1 cellular context compared by ENCODE assay signal in the genomic region with DNA sequence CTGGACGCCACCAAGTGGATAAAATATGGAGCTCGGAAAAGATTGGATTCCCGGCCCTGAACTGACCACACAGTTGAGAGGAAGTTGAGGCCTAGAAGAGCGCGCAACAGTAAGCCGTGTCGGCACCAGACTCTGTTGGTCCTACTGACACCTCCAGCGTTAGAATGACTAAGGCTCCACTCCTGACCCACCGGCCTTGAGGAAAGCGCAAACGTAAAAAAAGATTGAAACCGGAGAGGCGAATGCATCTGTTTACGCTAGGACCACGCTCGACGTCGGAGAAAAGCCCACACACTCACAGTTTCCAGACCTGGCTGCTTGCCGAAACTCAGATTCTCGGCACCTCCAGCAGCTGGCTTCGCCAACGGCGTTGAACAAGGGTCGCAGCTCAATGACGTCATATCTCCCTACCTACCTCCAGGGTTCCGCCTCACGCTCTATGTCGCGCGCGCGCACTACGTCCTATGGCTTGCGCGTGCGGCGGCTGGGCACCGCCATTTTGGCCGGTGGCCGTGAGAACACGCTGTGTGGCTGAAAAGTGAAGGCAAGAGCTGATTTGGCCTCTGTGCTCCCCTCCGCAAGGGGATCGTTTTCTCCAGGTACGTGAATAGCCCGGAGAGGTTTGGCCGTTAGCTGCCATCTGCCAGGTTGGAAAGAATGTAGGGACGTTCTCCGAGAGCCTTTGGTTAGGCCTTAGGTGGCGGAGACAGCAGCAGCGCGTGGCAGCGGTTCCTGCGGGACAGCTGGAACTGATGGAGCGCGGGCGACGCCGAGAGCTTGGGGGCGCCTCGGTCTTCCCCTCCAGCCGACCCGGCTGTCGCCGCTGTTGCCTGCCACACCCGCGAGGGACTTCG.
TF ChIP-seq lines count a peak whose summit lies in the region.

Gene ABCE1, plus strand, starts transcription at position 491 of the 854 bp plus-strand sequence. CDS start 6,102 bp downstream, outside the sequence.
Gene ANAPC10, minus strand, starts transcription at position 376 of the 854 bp plus-strand sequence. CDS start 2,097 bp downstream, outside the sequence.

TF ChIP-seq in K562, 482 proteins besides CTCF, POLR2A, EP300 and RAD21 (continued from another document):
- TF ChIP-seq RNF219 (CRISPR knock-in tag; IDR thresholded peaks at IDR 0.05) (no peak), ZNF282 (CRISPR knock-in tag; IDR thresholded peaks at IDR 0.05) (no peak), MAZ (CRISPR knock-in tag; conservative IDR thresholded peaks at IDR 0.05 in 1 of 2, IDR thresholded peaks at IDR 0.05 in 1 of 2) (peak in 1 of 2 experiments; percentile 20; a peak in 1 of 4 replicates), BHLHE40 (IDR thresholded peaks at IDR 0.05; ENCODE audit: low read length) (peak; percentile 85), PRPF4 (IDR thresholded peaks at IDR 0.05; ENCODE audit: insufficient read depth, low read depth, low read length, poor library complexity, severe bottlenecking) (no peak), NELFE (IDR thresholded peaks at IDR 0.05; ENCODE audit: insufficient read depth, insufficient read length) (no peak), IRF2 (CRISPR knock-in tag; IDR thresholded peaks at IDR 0.05) (no peak), MTA3 (IDR thresholded peaks at IDR 0.05; ENCODE audit: borderline replicate concordance) (0 out of 2 replicates have a peak, but pooled peaks have one; percentile 57), ZNF217 (CRISPR knock-in tag; IDR thresholded peaks at IDR 0.05) (no peak), ZNF263 (CRISPR knock-in tag; IDR thresholded peaks at IDR 0.05; ENCODE audit: borderline replicate concordance) (no peak), ZC3H4 (CRISPR knock-in tag; IDR thresholded peaks at IDR 0.05; ENCODE audit: borderline replicate concordance) (no peak), RFX1 (IDR thresholded peaks at IDR 0.05) (no peak), HDAC2 (IDR thresholded peaks at IDR 0.05) (peak; percentile 91; the same call in 1 of the 2 replicates), ZNF699 (CRISPR knock-in tag; IDR thresholded peaks at IDR 0.05; ENCODE audit: insufficient replicate concordance) (no peak), ZNF436 (CRISPR knock-in tag; IDR thresholded peaks at IDR 0.05) (no peak), ZBED1 (IDR thresholded peaks at IDR 0.05) (0 out of 2 replicates have a peak, but pooled peaks have one; percentile 29), SRSF9 (IDR thresholded peaks at IDR 0.05; ENCODE audit: borderline replicate concordance, low read depth, low read length) (no peak), HOMEZ (CRISPR knock-in tag; IDR thresholded peaks at IDR 0.05) (0 out of 2 replicates have a peak, but pooled peaks have one; percentile 65), BCOR (IDR thresholded peaks at IDR 0.05) (peak; percentile 48; the same call in 1 of the 2 replicates), NR2C2 (CRISPR knock-in tag; IDR thresholded peaks at IDR 0.05) (peak; percentile 54; the same call in 1 of the 2 replicates), NR2C2 (tag; IDR thresholded peaks at IDR 0.05) (peak; percentile 49; the same call in 1 of the 2 replicates), TAF9B (IDR thresholded peaks at IDR 0.05; ENCODE audit: partially characterized antibody) (peak; percentile 84), FOXP1 (CRISPR knock-in tag; IDR thresholded peaks at IDR 0.05) (peak; percentile 91), MTA2 (IDR thresholded peaks at IDR 0.05; ENCODE audit: low read depth) (no peak), PHF21A (IDR thresholded peaks at IDR 0.05; ENCODE audit: borderline replicate concordance, low read depth) (no peak), MLLT1 (IDR thresholded peaks at IDR 0.05) (peak in 1 of 2 experiments; percentile 86; a peak in 3 of 4 replicates), ILK (tag; IDR thresholded peaks at IDR 0.05; ENCODE audit: borderline replicate concordance, low read depth) (no peak), SIX5 (IDR thresholded peaks at IDR 0.05; ENCODE audit: borderline replicate concordance in 1 of 2, insufficient read depth in 1 of 2, low read depth in 1 of 2, low read length in 2 of 2) (peak in 1 of 2 experiments; percentile 28; a peak in 2 of 4 replicates), ZNF197 (CRISPR knock-in tag; IDR thresholded peaks at IDR 0.05; ENCODE audit: low read depth) (no peak), ZNF717 (CRISPR knock-in tag; IDR thresholded peaks at IDR 0.05) (no peak), HDAC6 (IDR thresholded peaks at IDR 0.05; ENCODE audit: low read depth, low read length) (no peak), NUFIP1 (IDR thresholded peaks at IDR 0.05; ENCODE audit: partially characterized antibody) (no peak), KDM4B (IDR thresholded peaks at IDR 0.05; ENCODE audit: borderline replicate concordance in 2 of 2, low read depth in 1 of 2) (no peak; a peak in 1 of 4 replicates), POLR2B (IDR thresholded peaks at IDR 0.05; ENCODE audit: low read depth, partially characterized antibody) (peak; percentile 83), GMEB1 (CRISPR knock-in tag; IDR thresholded peaks at IDR 0.05) (peak; percentile 95), KDM2B (CRISPR knock-in tag; IDR thresholded peaks at IDR 0.05) (no peak), XRCC3 (IDR thresholded peaks at IDR 0.05) (no peak), RBM17 (IDR thresholded peaks at IDR 0.05; ENCODE audit: borderline replicate concordance, low read depth, low read length) (no peak), IRF1 (CRISPR knock-in tag; IDR thresholded peaks at IDR 0.05; ENCODE audit: borderline replicate concordance) (no peak), ZFX (CRISPR knock-in tag; IDR thresholded peaks at IDR 0.05) (peak; percentile 96), ELF4 (CRISPR knock-in tag; IDR thresholded peaks at IDR 0.05) (no peak), RAD51 (IDR thresholded peaks at IDR 0.05; ENCODE audit: borderline replicate concordance, low read depth) (no peak; the same call in 1 of the 2 replicates), KAT7 (CRISPR knock-in tag; IDR thresholded peaks at IDR 0.05; ENCODE audit: borderline replicate concordance) (no peak), NFATC3 (IDR thresholded peaks at IDR 0.05) (no peak), GTF2A2 (tag; IDR thresholded peaks at IDR 0.05) (no peak), NFRKB (IDR thresholded peaks at IDR 0.05; ENCODE audit: low read depth) (peak; percentile 84), DDX20 (tag; IDR thresholded peaks at IDR 0.05; ENCODE audit: low read depth) (no peak)
- TF ChIP-seq, protein P1, sequence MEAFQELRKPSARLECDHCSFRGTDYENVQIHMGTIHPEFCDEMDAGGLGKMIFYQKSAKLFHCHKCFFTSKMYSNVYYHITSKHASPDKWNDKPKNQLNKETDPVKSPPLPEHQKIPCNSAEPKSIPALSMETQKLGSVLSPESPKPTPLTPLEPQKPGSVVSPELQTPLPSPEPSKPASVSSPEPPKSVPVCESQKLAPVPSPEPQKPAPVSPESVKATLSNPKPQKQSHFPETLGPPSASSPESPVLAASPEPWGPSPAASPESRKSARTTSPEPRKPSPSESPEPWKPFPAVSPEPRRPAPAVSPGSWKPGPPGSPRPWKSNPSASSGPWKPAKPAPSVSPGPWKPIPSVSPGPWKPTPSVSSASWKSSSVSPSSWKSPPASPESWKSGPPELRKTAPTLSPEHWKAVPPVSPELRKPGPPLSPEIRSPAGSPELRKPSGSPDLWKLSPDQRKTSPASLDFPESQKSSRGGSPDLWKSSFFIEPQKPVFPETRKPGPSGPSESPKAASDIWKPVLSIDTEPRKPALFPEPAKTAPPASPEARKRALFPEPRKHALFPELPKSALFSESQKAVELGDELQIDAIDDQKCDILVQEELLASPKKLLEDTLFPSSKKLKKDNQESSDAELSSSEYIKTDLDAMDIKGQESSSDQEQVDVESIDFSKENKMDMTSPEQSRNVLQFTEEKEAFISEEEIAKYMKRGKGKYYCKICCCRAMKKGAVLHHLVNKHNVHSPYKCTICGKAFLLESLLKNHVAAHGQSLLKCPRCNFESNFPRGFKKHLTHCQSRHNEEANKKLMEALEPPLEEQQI (IDR thresholded peaks at IDR 0.05), result peak; percentile 84
- TF ChIP-seq, protein P2, sequence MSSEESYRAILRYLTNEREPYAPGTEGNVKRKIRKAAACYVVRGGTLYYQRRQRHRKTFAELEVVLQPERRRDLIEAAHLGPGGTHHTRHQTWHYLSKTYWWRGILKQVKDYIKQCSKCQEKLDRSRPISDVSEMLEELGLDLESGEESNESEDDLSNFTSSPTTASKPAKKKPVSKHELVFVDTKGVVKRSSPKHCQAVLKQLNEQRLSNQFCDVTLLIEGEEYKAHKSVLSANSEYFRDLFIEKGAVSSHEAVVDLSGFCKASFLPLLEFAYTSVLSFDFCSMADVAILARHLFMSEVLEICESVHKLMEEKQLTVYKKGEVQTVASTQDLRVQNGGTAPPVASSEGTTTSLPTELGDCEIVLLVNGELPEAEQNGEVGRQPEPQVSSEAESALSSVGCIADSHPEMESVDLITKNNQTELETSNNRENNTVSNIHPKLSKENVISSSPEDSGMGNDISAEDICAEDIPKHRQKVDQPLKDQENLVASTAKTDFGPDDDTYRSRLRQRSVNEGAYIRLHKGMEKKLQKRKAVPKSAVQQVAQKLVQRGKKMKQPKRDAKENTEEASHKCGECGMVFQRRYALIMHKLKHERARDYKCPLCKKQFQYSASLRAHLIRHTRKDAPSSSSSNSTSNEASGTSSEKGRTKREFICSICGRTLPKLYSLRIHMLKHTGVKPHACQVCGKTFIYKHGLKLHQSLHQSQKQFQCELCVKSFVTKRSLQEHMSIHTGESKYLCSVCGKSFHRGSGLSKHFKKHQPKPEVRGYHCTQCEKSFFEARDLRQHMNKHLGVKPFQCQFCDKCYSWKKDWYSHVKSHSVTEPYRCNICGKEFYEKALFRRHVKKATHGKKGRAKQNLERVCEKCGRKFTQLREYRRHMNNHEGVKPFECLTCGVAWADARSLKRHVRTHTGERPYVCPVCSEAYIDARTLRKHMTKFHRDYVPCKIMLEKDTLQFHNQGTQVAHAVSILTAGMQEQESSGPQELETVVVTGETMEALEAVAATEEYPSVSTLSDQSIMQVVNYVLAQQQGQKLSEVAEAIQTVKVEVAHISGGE (CRISPR knock-in tag; IDR thresholded peaks at IDR 0.05), result peak in 1 of 3 experiments; percentile 49; a peak in 1 of 6 replicates
